ENCODE assay signal across 16 cellular contexts in genomic region chr9:7791364-7791763, GRCh38. TPM values are rescaled to one million over a fixed set of nuclear protein-coding genes. Genes with fewer than 3 reads are reported as not detected.
DNase-seq lines count a peak whose midpoint lies in the region; ATAC-seq and TF ChIP-seq lines count a peak whose summit lies in the region.
"Had no signal": no experiment of that assay in that cellular context is flagged by ENCODE, and none has a peak within 500 bp of the region (broad histone marks: within the 10 kb centered on the region; RNA-seq: fewer than 3 reads in every experiment).

No MANE protein-coding gene starts in this region.

- H3K4me2 ChIP-seq in MM.1S (ENCODE audit: low read depth, low read length) = no peak overlapping the region

- no peaks in the 10 kb centered on the region for H3K9me2 ChIP-seq in MM.1S (replicated peaks; ENCODE audit: insufficient read depth, low read length)

- H4K20me1 ChIP-seq in MM.1S (ENCODE audit: insufficient read depth, low read length) = no peaks in the 10 kb centered on the region

- no peak overlapping the region for H3K27ac Mint-ChIP-seq in stimulated activated naive CD8-positive, alpha-beta T cell treated with anti-CD3 and anti-CD28 coated beads, Interleukin-15, amount 100 ng/mL, for 72 hours

- no peak overlapping the region for H3K27ac ChIP-seq in MM.1S (ENCODE audit: low read length)
- H3K27ac ChIP-seq: RWPE1 had no signal

- no peaks in the 10 kb centered on the region for H3K4me1 ChIP-seq in MM.1S (ENCODE audit: low read length)

- DNase-seq in stimulated activated naive CD8-positive, alpha-beta T cell treated with anti-CD3 and anti-CD28 coated beads, Interleukin-15, amount 100 ng/mL, for 72 hours = no peak
- no peak for DNase-seq in stimulated activated naive CD8-positive, alpha-beta T cell treated with anti-CD3 and anti-CD28 coated beads, Interleukin-15, Interleukin-2, amounts not matched to agents 100 U/mL and 50 U/mL, for 24 hours
- DNase-seq in NCI-H2029 treated with DMSO at 0.1 percent for 48 hours (lab: John Stamatoyannopoulos, UW) (peak; percentile 12), SHP77 treated with DMSO at 0.1 percent for 48 hours (lab: John Stamatoyannopoulos, UW) (peak; percentile 23), MM.1S (no peak), GM20000 (ENCODE audit: low spot score) (no peak), cerebellum (ENCODE audit: low spot score) (no peak)
- no peak for DNase-seq in activated CD4-positive, alpha-beta T cell treated with anti-CD3 and anti-CD28 coated beads, Interleukin-2, amount 50 U/mL, for 48 hours
- DNase-seq: AML-193; CD4-positive, alpha-beta memory T cell; DMS 273 treated with DMSO at 0.1 percent for 48 hours; KG1; NCI-H1092; NCI-H2081 treated with DMSO at 0.1 percent for 48 hours; NK-92 treated with Interleukin-12 subunit alpha and Interleukin-12 subunit beta, amount 100 ng/mL, for 24 hours had no signal

- peak; percentile 7 for ATAC-seq in stimulated activated naive CD8-positive, alpha-beta T cell treated with anti-CD3 and anti-CD28 coated beads, Interleukin-15, amount 100 ng/mL, for 72 hours
- no peak for ATAC-seq in stimulated activated naive CD8-positive, alpha-beta T cell treated with anti-CD3 and anti-CD28 coated beads, Interleukin-15, Interleukin-2, amounts not matched to agents 100 U/mL and 50 U/mL, for 24 hours

- H3F3A ChIP-seq in MM.1S (ENCODE audit: insufficient read depth, low read length) = no peaks in the 10 kb centered on the region

- no peaks in the 10 kb centered on the region for H3K9me3 Mint-ChIP-seq in stimulated activated naive CD8-positive, alpha-beta T cell treated with anti-CD3 and anti-CD28 coated beads, Interleukin-15, amount 100 ng/mL, for 72 hours
- H3K9me3 Mint-ChIP-seq: CD4-positive, alpha-beta memory T cell had no signal

- TF ChIP-seq CTCF in MM.1S (IDR thresholded peaks at IDR 0.05; ENCODE audit: low read length) (no peak), GM20000 (IDR thresholded peaks at IDR 0.05; ENCODE audit: extremely low read depth, missing control alignments) (no peak)

- no peaks in the 10 kb centered on the region for H3K79me2 ChIP-seq in MM.1S (ENCODE audit: low read length)

- H2AFZ ChIP-seq in MM.1S (ENCODE audit: low read length) = no peak overlapping the region

- H3K36me3 ChIP-seq in MM.1S (replicated peaks; ENCODE audit: insufficient read depth, low read length) = no peaks in the 10 kb centered on the region

- H3K9me3 ChIP-seq in MM.1S (replicated peaks; ENCODE audit: insufficient read depth, low read length) = no peaks in the 10 kb centered on the region

- no peak overlapping the region for H3K4me3 ChIP-seq in MM.1S (ENCODE audit: low read length)

- H3K9ac ChIP-seq in MM.1S (ENCODE audit: low read length) = no peak overlapping the region

- no peaks in the 10 kb centered on the region for H3K27me3 Mint-ChIP-seq in stimulated activated naive CD8-positive, alpha-beta T cell treated with anti-CD3 and anti-CD28 coated beads, Interleukin-15, amount 100 ng/mL, for 72 hours
- H3K27me3 Mint-ChIP-seq: CD4-positive, alpha-beta memory T cell had no signal

- H3K27me3 ChIP-seq in MM.1S (replicated peaks; ENCODE audit: insufficient read depth, low read length) = no peaks in the 10 kb centered on the region

- H3K4me1 Mint-ChIP-seq in stimulated activated naive CD8-positive, alpha-beta T cell treated with anti-CD3 and anti-CD28 coated beads, Interleukin-15, amount 100 ng/mL, for 72 hours = peaks cover 16% of the 10 kb centered on the region

- H3K4me3 Mint-ChIP-seq in stimulated activated naive CD8-positive, alpha-beta T cell treated with anti-CD3 and anti-CD28 coated beads, Interleukin-15, amount 100 ng/mL, for 72 hours = no peak overlapping the region
- H3K4me3 Mint-ChIP-seq: CD4-positive, alpha-beta memory T cell had no signal

RNA-seq across cellular contexts. Expression of gene DMAC1, which starts 8.2 kb away (rescaled TPM):
- 15.8 TPM for total RNA-seq in cerebellum

Comparison
In these comparisons a context has a peak if more than half of its experiments do, and no peak if none do; other contexts are left out.
1. DNase-seq: peak in NCI-H2029 treated with DMSO at 0.1 percent for 48 hours (single experiment) and SHP77 treated with DMSO at 0.1 percent for 48 hours (single experiment); none in stimulated activated naive CD8-positive, alpha-beta T cell treated with anti-CD3 and anti-CD28 coated beads, Interleukin-15, amount 100 ng/mL, for 72 hours (0 of 2), stimulated activated naive CD8-positive, alpha-beta T cell treated with anti-CD3 and anti-CD28 coated beads, Interleukin-15, Interleukin-2, amounts not matched to agents 100 U/mL and 50 U/mL, for 24 hours (single experiment), MM.1S (single experiment), GM20000 (single experiment), activated CD4-positive, alpha-beta T cell treated with anti-CD3 and anti-CD28 coated beads, Interleukin-2, amount 50 U/mL, for 48 hours (0 of 2) and cerebellum (single experiment).